19 cellular contexts compared by ENCODE assay signal in genomic region chr5:167999182-167999581, GRCh38.
"Had no signal": no experiment of that assay in that cellular context is flagged by ENCODE, and none has a peak within 500 bp of the region (broad histone marks: within the 10 kb centered on the region; RNA-seq: fewer than 3 reads in every experiment).

No MANE protein-coding gene starts in this region.

- ATAC-seq: activated CD8-positive, alpha-beta T cell treated with anti-CD3 and anti-CD28 coated beads, Interleukin-2, amount 10 ng/mL, durations not matched to agents 7 days and 5 days; activated naive CD8-positive, alpha-beta T cell treated with anti-CD3 and anti-CD28 coated beads, Interleukin-2, amount 50 U/mL, for 24 hours; gastroesophageal sphincter; stimulated activated naive CD8-positive, alpha-beta T cell treated with anti-CD3 and anti-CD28 coated beads, Interleukin-15, Interleukin-2, amounts not matched to agents 100 U/mL and 50 U/mL, for 24 hours had no signal

- H3K27me3 ChIP-seq: gastroesophageal sphincter, spleen, tibial artery had no signal

- H3K4me1 ChIP-seq: gastroesophageal sphincter, spleen had no signal

- H3K9me3 ChIP-seq: esophagus squamous epithelium, gastroesophageal sphincter, spleen, tibial artery had no signal

- H3K4me3 ChIP-seq: esophagus squamous epithelium, gastroesophageal sphincter, spleen, tibial artery had no signal

- DNase-seq: activated CD4-positive, alpha-beta T cell treated with anti-CD3 and anti-CD28 coated beads for 1 hour; activated CD4-positive, alpha-beta T cell treated with anti-CD3 and anti-CD28 coated beads, Interleukin-2, amount 50 U/mL, for 1 hour; activated CD8-positive, alpha-beta T cell treated with anti-CD3 and anti-CD28 coated beads, Interleukin-2, amount 10 ng/mL, durations not matched to agents 7 days and 5 days; activated gamma-delta T cell; activated naive CD4-positive, alpha-beta T cell treated with anti-CD3 and anti-CD28 coated beads, Interleukin-2, amount 50 U/mL, for 16 hours; activated naive CD8-positive, alpha-beta T cell treated with anti-CD3 and anti-CD28 coated beads, Interleukin-2, amount 50 U/mL, for 24 hours; anterior cingulate cortex; caudate nucleus; esophagus squamous epithelium; immature natural killer cell; naive B cell; occipital lobe; posterior cingulate gyrus; spleen; stimulated activated CD4-positive, alpha-beta T cell treated with anti-CD3 and anti-CD28 coated beads, Interleukin-4, amount 100 ng/mL, for 24 hours; stimulated activated naive CD8-positive, alpha-beta T cell treated with anti-CD3 and anti-CD28 coated beads, Interleukin-15, Interleukin-2, amounts not matched to agents 100 U/mL and 50 U/mL, for 24 hours; T-helper 9 cell; tibial artery had no signal

- H3K36me3 ChIP-seq: esophagus squamous epithelium, gastroesophageal sphincter, spleen, tibial artery had no signal

- H3K27ac ChIP-seq: esophagus squamous epithelium, gastroesophageal sphincter, spleen, tibial artery had no signal
